Comparison of ENCODE assay signal across 37 cellular contexts in the genomic region with DNA sequence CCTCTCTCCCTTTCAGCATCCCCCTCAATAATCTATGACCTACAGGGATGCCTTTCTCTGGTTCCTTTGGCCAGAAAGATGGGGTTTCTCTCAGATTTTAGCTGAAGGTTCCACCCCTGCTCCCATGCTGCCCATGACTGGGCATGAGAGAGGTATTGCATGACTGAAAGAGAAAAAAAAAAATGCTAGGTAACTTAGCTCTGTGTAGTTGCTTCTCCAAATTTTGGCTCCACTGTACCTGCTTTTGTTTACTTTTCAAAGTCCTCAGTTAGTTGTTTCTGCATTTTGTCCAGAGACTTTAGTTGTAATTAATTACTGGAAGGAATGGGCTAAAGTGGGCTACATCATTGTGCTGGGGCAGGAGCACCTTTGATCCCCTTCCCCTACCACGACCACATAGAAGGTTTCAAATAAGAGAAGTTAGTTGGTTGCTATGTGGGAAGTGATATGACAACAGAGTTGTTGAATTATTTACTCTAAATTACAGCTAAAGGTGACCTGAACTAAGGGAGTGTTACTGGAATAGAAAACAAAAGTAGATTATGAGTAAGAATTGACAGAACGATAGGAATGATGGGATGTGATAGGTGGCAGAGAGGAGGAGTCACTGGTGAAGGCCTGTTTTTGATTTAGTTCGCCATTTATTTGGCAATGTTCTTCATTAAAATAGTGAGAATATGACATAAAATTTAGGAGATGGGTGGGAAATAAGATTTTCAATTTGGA.
DNase-seq lines count a peak whose midpoint lies in the region; ATAC-seq, FAIRE-seq and TF ChIP-seq lines count a peak whose summit lies in the region.
"Had no signal": no experiment of that assay in that cellular context is flagged by ENCODE, and none has a peak within 500 bp of the region (broad histone marks: within the 10 kb centered on the region; RNA-seq: fewer than 3 reads in every experiment).

No MANE protein-coding gene starts in this region.

- TF ChIP-seq CTCF in liver (IDR thresholded peaks at IDR 0.05; ENCODE audit: low read depth, low read length, missing input control) (no peak), HepG2 (CRISPR knock-in tag; IDR thresholded peaks at IDR 0.05) (no peak), right lobe of liver (IDR thresholded peaks at IDR 0.05) (no peak), neural progenitor cell (IDR thresholded peaks at IDR 0.05) (no peak)

- in situ Hi-C loops in HepG2 (cut with HindIII; ENCODE audit: extremely low pct_ligation_motif_present, low pct_unique_long_range_greater_than_20kb): no loop called here

- peak in 1 of 2 donors; percentile 12 for TF ChIP-seq RAD21 in liver (IDR thresholded peaks at IDR 0.05)
- no peak for TF ChIP-seq RAD21 in HepG2 (CRISPR knock-in tag; IDR thresholded peaks at IDR 0.05)

- peaks cover 10% of the 10 kb centered on the region for H3K9me3 Mint-ChIP-seq in neural progenitor cell
- H3K9me3 Mint-ChIP-seq: CD4-positive, alpha-beta T cell; CD8-positive, alpha-beta memory T cell had no signal

- H3K4me3 ChIP-seq in liver (ENCODE audit: low read depth in 1 of 3, low read length in 3 of 3) (peak overlapping the region in 1 of 3 donors; percentile 8), HepG2 (replicated peaks in 1 of 3; ENCODE audit: insufficient read depth in 1 of 3, low read depth in 2 of 3, low read length in 3 of 3) (no peak overlapping the region), right lobe of liver (no peak overlapping the region), neural progenitor cell (no peak overlapping the region)
- H3K4me3 ChIP-seq: A549; BLaER1; BLaER1 treated with 17β-estradiol and CSF1 and Interleukin-3, amounts not matched to agents 10 nM and 100 nM had no signal

- peak overlapping the region; percentile 39 to 84 for H3K27ac ChIP-seq in liver (ENCODE audit: low read depth in 1 of 2, low read length in 2 of 2)
- H3K27ac ChIP-seq in HepG2 (ENCODE audit: extremely low read length, insufficient read depth, low read length): no peak overlapping the region
- peak overlapping the region in 2 of 3 donors; percentile 46 to 48 for H3K27ac ChIP-seq in right lobe of liver
- H3K27ac ChIP-seq in neural progenitor cell: no peak overlapping the region
- H3K27ac ChIP-seq: 22Rv1; A549; BLaER1; BLaER1 treated with 17β-estradiol and CSF1 and Interleukin-3, amounts not matched to agents 10 nM and 100 nM; C4-2B had no signal

- CTCF ChIA-PET in HepG2 (lab: Yijun Ruan, JAX; ENCODE audit: low intra/inter-chr PET ratio, low total read pairs): no interaction called here

- no peak overlapping the region for H3K27ac Mint-ChIP-seq in neural progenitor cell
- H3K27ac Mint-ChIP-seq: B cell; CD14-positive monocyte; CD4-positive, alpha-beta memory T cell; CD4-positive, alpha-beta T cell; CD4-positive, CD25-positive, alpha-beta regulatory T cell; CD8-positive, alpha-beta memory T cell; CD8-positive, alpha-beta T cell had no signal

- H2AFZ ChIP-seq in HepG2 (ENCODE audit: low read length) (no peak overlapping the region), neural progenitor cell (replicated peaks) (peak overlapping the region; percentile 70)

- H3K9me3 ChIP-seq in liver (ENCODE audit: control insufficient read depth in 4 of 4, low read length in 3 of 4) (no peaks in the 10 kb centered on the region), HepG2 (ENCODE audit: low read length) (peaks cover 53% of the 10 kb centered on the region), right lobe of liver (no peaks in the 10 kb centered on the region), neural progenitor cell (ENCODE audit: low read depth) (no peaks in the 10 kb centered on the region)
- H3K9me3 ChIP-seq: A549, BE2C, BLaER1, Caco-2 had no signal

- no peak for DNase-seq in HepG2 (ENCODE audit: low spot score)
- DNase-seq in left lobe of liver (ENCODE audit: low spot score): no peak
- DNase-seq in right lobe of liver: no peak
- no peak for DNase-seq in neural progenitor cell (ENCODE audit: low spot score)
- DNase-seq in posterior vena cava (ENCODE audit: low spot score): no peak
- no peak for DNase-seq in HTR-8/SVneo (ENCODE audit: insufficient read length, low spot score)
- DNase-seq in RPMI8226: no peak
- DNase-seq: 8988T; ACHN; AML-193; BE2C; C1 segment of cervical spinal cord; Caco-2; Calu3; CD4-positive, alpha-beta memory T cell; CD4-positive, alpha-beta T cell; CD4-positive, CD25-positive, alpha-beta regulatory T cell; CD8-positive, alpha-beta memory T cell; CD8-positive, alpha-beta T cell; COR-L47; DMS 273 treated with DMSO at 0.1 percent for 48 hours; DMS153; DMS53; DMS79; DMS79 treated with DMSO at 0.1 percent for 48 hours; DND-41; EL had no signal

- H3K4me2 ChIP-seq in HepG2 (ENCODE audit: low read depth, low read length): no peak overlapping the region
- no peak overlapping the region for H3K4me2 ChIP-seq in neural progenitor cell
- H3K4me2 ChIP-seq: A549; BLaER1; BLaER1 treated with 17β-estradiol and CSF1 and Interleukin-3, amounts not matched to agents 10 nM and 100 nM had no signal

- no peak for TF ChIP-seq EP300 in HepG2 (IDR thresholded peaks at IDR 0.05; ENCODE audit: low read depth in 2 of 2, low read length in 2 of 2)
- no peak for TF ChIP-seq EP300 in HepG2 (CRISPR knock-in tag; IDR thresholded peaks at IDR 0.05; ENCODE audit: borderline replicate concordance)

- no peak overlapping the region for H3K4me3 Mint-ChIP-seq in neural progenitor cell
- H3K4me3 Mint-ChIP-seq: B cell; CD14-positive monocyte; CD4-positive, alpha-beta memory T cell; CD4-positive, alpha-beta T cell; CD4-positive, CD25-positive, alpha-beta regulatory T cell; CD8-positive, alpha-beta memory T cell; CD8-positive, alpha-beta T cell had no signal

- H3K36me3 ChIP-seq in liver (ENCODE audit: control insufficient read depth in 4 of 4, insufficient read depth in 3 of 4, low read depth in 1 of 4, low read length in 3 of 4) (no peaks in the 10 kb centered on the region), HepG2 (replicated peaks in 1 of 2; ENCODE audit: control insufficient read depth in 1 of 2, insufficient read depth in 2 of 2, low read length in 2 of 2) (no peaks in the 10 kb centered on the region), right lobe of liver (no peaks in the 10 kb centered on the region), neural progenitor cell (no peaks in the 10 kb centered on the region)
- H3K36me3 ChIP-seq: BE2C; BLaER1; BLaER1 treated with 17β-estradiol and CSF1 and Interleukin-3, amounts not matched to agents 10 nM and 100 nM had no signal

- H4K20me1 ChIP-seq in HepG2 (ENCODE audit: insufficient read depth, low read length) (no peaks in the 10 kb centered on the region), neural progenitor cell (ENCODE audit: low read depth) (no peaks in the 10 kb centered on the region)
- H4K20me1 ChIP-seq: BLaER1; BLaER1 treated with 17β-estradiol and CSF1 and Interleukin-3, amounts not matched to agents 10 nM and 100 nM had no signal

- POLR2A ChIA-PET in HepG2 (lab: Yijun Ruan, JAX): no interaction called here

- H3K9ac ChIP-seq in liver (ENCODE audit: low read depth in 1 of 2, low read length in 2 of 2) (no peak overlapping the region), HepG2 (ENCODE audit: insufficient read depth, low read depth, low read length) (no peak overlapping the region), neural progenitor cell (no peak overlapping the region)
- H3K9ac ChIP-seq: BLaER1; BLaER1 treated with 17β-estradiol and CSF1 and Interleukin-3, amounts not matched to agents 10 nM and 100 nM had no signal

- H3F3A ChIP-seq in neural progenitor cell (ENCODE audit: low read depth): no peaks in the 10 kb centered on the region

- FAIRE-seq in HepG2 (lab: Jason Lieb, UNC) (no peak), HTR-8/SVneo (lab: Jason Lieb, UNC) (no peak)
- FAIRE-seq: A204.1, A549, D721Med had no signal

- TF ChIP-seq POLR2A in HepG2 (IDR thresholded peaks at IDR 0.05; ENCODE audit: insufficient read depth in 1 of 2, low read depth in 2 of 2, low read length in 2 of 2) (no peak), right lobe of liver (IDR thresholded peaks at IDR 0.05) (no peak)

- H3K36me3 Mint-ChIP-seq in neural progenitor cell: no peaks in the 10 kb centered on the region
- H3K36me3 Mint-ChIP-seq: CD14-positive monocyte; CD4-positive, alpha-beta memory T cell; CD4-positive, CD25-positive, alpha-beta regulatory T cell; CD8-positive, alpha-beta memory T cell; CD8-positive, alpha-beta T cell had no signal

- H3K4me1 ChIP-seq in liver (ENCODE audit: control insufficient read depth in 4 of 4, insufficient read depth in 4 of 4, low read length in 3 of 4) (peaks cover 0 to 22% (median 3%) of the 10 kb centered on the region in 4 donors), HepG2 (ENCODE audit: insufficient read depth, low read length) (no peaks in the 10 kb centered on the region), right lobe of liver (peaks cover 0 to 11% (median 5%) of the 10 kb centered on the region in 4 donors), neural progenitor cell (peaks cover 6% of the 10 kb centered on the region)
- H3K4me1 ChIP-seq: A549, BE2C, Caco-2 had no signal

- intact Hi-C loops in HepG2 (cut with micrococcal nuclease; ENCODE audit: unreplicated experiment): no loop called here
- intact Hi-C loops in right lobe of liver (cut with DNase I): no loop called here
- intact Hi-C loops in posterior vena cava (cut with DNase I): no loop called here

- ATAC-seq in HepG2 (no peak), left lobe of liver (peak; percentile 95), right lobe of liver (peak; percentile 83 to 92 (median 90))
- ATAC-seq: A549; CD8-positive, alpha-beta T cell had no signal

- H3K79me2 ChIP-seq in HepG2 (ENCODE audit: insufficient read depth, low read length) (no peaks in the 10 kb centered on the region), neural progenitor cell (ENCODE audit: low read depth) (no peaks in the 10 kb centered on the region)

- no peaks in the 10 kb centered on the region for H3K27me3 Mint-ChIP-seq in neural progenitor cell (ENCODE audit: insufficient read depth, low read depth)
- H3K27me3 Mint-ChIP-seq: B cell had no signal

- H3K27me3 ChIP-seq in liver (ENCODE audit: control insufficient read depth in 4 of 4, insufficient read depth in 4 of 4, low read length in 3 of 4) (no peaks in the 10 kb centered on the region), HepG2 (ENCODE audit: control insufficient read depth in 1 of 2, insufficient read depth in 2 of 2, low read length in 2 of 2) (no peaks in the 10 kb centered on the region), right lobe of liver (no peaks in the 10 kb centered on the region), neural progenitor cell (no peaks in the 10 kb centered on the region)
- H3K27me3 ChIP-seq: BE2C; BLaER1; BLaER1 treated with 17β-estradiol and CSF1 and Interleukin-3, amounts not matched to agents 10 nM and 100 nM had no signal

- no peaks in the 10 kb centered on the region for H3K4me1 Mint-ChIP-seq in neural progenitor cell
- H3K4me1 Mint-ChIP-seq: B cell; CD14-positive monocyte; CD4-positive, alpha-beta memory T cell; CD4-positive, CD25-positive, alpha-beta regulatory T cell; CD8-positive, alpha-beta memory T cell had no signal

- 47% methylated on average over 3 of the region's 3 CpGs for WGBS in liver
- WGBS in HepG2 (ENCODE audit: low lambda C conversion rate): 0% methylated on average over 3 of the region's 3 CpGs
- WGBS in right lobe of liver (ENCODE audit: insufficient coverage, low coverage, low lambda C conversion rate, missing lambda C conversion rate): 34% methylated on average over 3 of the region's 3 CpGs

- no TSS peak for BruUV-seq in HepG2 (replicated peaks; lab: Mats Ljungman, UMichigan)

TF ChIP-seq in liver, 16 proteins besides CTCF, POLR2A, EP300 and RAD21 (continues in another document):
- peak in 1 of 2 donors; percentile 46 for TF ChIP-seq RXRA (IDR thresholded peaks at IDR 0.05)

Comparison
In these comparisons a context has a peak if more than half of its experiments do, and no peak if none do; other contexts are left out.
1. H3K27ac ChIP-seq: peak in liver (2 of 2) and right lobe of liver (2 of 3); none in HepG2 (single experiment) and neural progenitor cell (single experiment).